14 cellular contexts compared by ENCODE assay signal in the genomic region with DNA sequence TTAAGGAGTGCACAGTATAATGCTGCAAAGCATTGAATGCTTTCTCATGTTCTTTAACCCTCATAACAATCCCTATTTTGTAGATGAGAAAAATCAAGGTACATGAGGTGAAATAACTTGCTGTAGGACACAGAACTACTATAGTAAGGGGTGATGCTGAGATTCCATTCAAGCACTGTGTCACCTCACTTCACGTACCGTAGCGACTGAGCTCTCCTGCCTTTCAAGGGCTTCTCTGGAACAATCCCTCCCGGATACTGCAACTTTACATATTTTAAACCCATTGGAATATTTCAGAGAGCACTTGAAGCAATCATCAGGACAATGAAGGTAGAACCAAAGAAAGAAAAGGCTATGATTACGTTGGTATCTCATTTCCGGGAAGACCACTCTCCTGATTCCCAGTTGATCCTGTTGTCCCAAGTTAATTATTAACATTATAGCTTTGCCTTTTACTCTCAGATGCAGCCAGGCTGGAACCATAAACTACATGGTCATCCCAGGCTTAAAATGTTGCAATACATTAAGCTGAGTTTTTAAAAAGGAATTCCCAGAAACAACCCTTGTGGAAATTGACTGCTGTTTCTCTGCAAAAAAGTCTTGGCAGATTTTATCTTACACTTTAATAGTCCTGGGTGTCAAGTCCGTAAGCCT.
"Had no signal": no experiment of that assay in that cellular context is flagged by ENCODE, and none has a peak within 500 bp of the region (broad histone marks: within the 10 kb centered on the region; RNA-seq: fewer than 3 reads in every experiment).

No MANE protein-coding gene starts in this region.

- H3K27me3 Mint-ChIP-seq: activated CD4-positive, alpha-beta T cell treated with anti-CD3 and anti-CD28 coated beads, Interleukin-2, amount 10 ng/mL, durations not matched to agents 7 days and 5 days had no signal

- H3K9me3 Mint-ChIP-seq: activated CD4-positive, alpha-beta T cell treated with anti-CD3 and anti-CD28 coated beads, Interleukin-2, amount 10 ng/mL, durations not matched to agents 7 days and 5 days; activated naive CD4-positive, alpha-beta T cell treated with anti-CD3 and anti-CD28 coated beads for 36 hours; activated T-cell treated with anti-CD3 and anti-CD28 coated beads, Interleukin-2, amount 50 U/mL, for 4 hours; natural killer cell treated with Interleukin-12 subunit alpha and Interleukin-12 subunit beta and Interleukin-15 and Interleukin-18, amount 100 ng/mL, for 72 hours; stimulated activated naive B cell treated with anti-CD40 and anti-IgM and Interleukin-4, amounts not matched to agents 10 μg/mL and 1 μg/mL and 100 μg/mL, for 72 hours had no signal

- ATAC-seq: activated CD8-positive, alpha-beta T cell treated with anti-CD3 and anti-CD28 coated beads, Interleukin-2, amount 10 ng/mL, durations not matched to agents 7 days and 5 days; activated T-cell treated with anti-CD3 and anti-CD28 coated beads, Interleukin-2, amount 50 U/mL, for 4 hours; left cardiac atrium; natural killer cell treated with Interleukin-12 subunit alpha and Interleukin-12 subunit beta and Interleukin-15 and Interleukin-18, amount 100 ng/mL, for 72 hours; stimulated activated naive B cell treated with anti-CD40 and anti-IgM and Interleukin-4, amounts not matched to agents 10 μg/mL and 1 μg/mL and 100 μg/mL, for 72 hours had no signal

- H3K27ac Mint-ChIP-seq: activated CD4-positive, alpha-beta T cell treated with anti-CD3 and anti-CD28 coated beads, Interleukin-2, amount 10 ng/mL, durations not matched to agents 7 days and 5 days; activated CD8-positive, alpha-beta T cell treated with anti-CD3 and anti-CD28 coated beads, Interleukin-2, amount 10 ng/mL, durations not matched to agents 7 days and 5 days; activated naive CD4-positive, alpha-beta T cell treated with anti-CD3 and anti-CD28 coated beads for 36 hours; brain; natural killer cell treated with Interleukin-12 subunit alpha and Interleukin-12 subunit beta and Interleukin-15 and Interleukin-18, amount 100 ng/mL, for 72 hours; stimulated activated naive B cell treated with anti-CD40 and anti-IgM and Interleukin-4, amounts not matched to agents 10 μg/mL and 1 μg/mL and 100 μg/mL, for 72 hours had no signal

- DNase-seq: activated CD4-positive, alpha-beta T cell treated with anti-CD3 and anti-CD28 coated beads, Interleukin-2, amount 10 ng/mL, durations not matched to agents 7 days and 5 days; activated CD4-positive, CD25-positive, alpha-beta regulatory T cell; activated CD8-positive, alpha-beta T cell treated with anti-CD3 and anti-CD28 coated beads, Interleukin-2, amount 10 ng/mL, durations not matched to agents 7 days and 5 days; activated naive CD4-positive, alpha-beta T cell treated with anti-CD3 and anti-CD28 coated beads for 36 hours; activated T-cell treated with anti-CD3 and anti-CD28 coated beads, Interleukin-2, amount 50 U/mL, for 4 hours; caudate nucleus; erythroblast; foreskin melanocyte; left cardiac atrium; spleen; stimulated activated naive B cell treated with anti-CD40 and anti-IgM and Interleukin-4, amounts not matched to agents 10 μg/mL and 1 μg/mL and 100 μg/mL, for 72 hours; T1000 had no signal

- H3K4me1 Mint-ChIP-seq: activated CD4-positive, alpha-beta T cell treated with anti-CD3 and anti-CD28 coated beads, Interleukin-2, amount 10 ng/mL, durations not matched to agents 7 days and 5 days; stimulated activated naive B cell treated with anti-CD40 and anti-IgM and Interleukin-4, amounts not matched to agents 10 μg/mL and 1 μg/mL and 100 μg/mL, for 72 hours had no signal

- H3K4me3 Mint-ChIP-seq: activated CD4-positive, alpha-beta T cell treated with anti-CD3 and anti-CD28 coated beads, Interleukin-2, amount 10 ng/mL, durations not matched to agents 7 days and 5 days; activated CD8-positive, alpha-beta T cell treated with anti-CD3 and anti-CD28 coated beads, Interleukin-2, amount 10 ng/mL, durations not matched to agents 7 days and 5 days; activated naive CD4-positive, alpha-beta T cell treated with anti-CD3 and anti-CD28 coated beads for 36 hours; activated T-cell treated with anti-CD3 and anti-CD28 coated beads, Interleukin-2, amount 50 U/mL, for 4 hours; brain; natural killer cell treated with Interleukin-12 subunit alpha and Interleukin-12 subunit beta and Interleukin-15 and Interleukin-18, amount 100 ng/mL, for 72 hours; stimulated activated naive B cell treated with anti-CD40 and anti-IgM and Interleukin-4, amounts not matched to agents 10 μg/mL and 1 μg/mL and 100 μg/mL, for 72 hours had no signal

- H3K36me3 Mint-ChIP-seq: brain; natural killer cell treated with Interleukin-12 subunit alpha and Interleukin-12 subunit beta and Interleukin-15 and Interleukin-18, amount 100 ng/mL, for 72 hours; stimulated activated naive B cell treated with anti-CD40 and anti-IgM and Interleukin-4, amounts not matched to agents 10 μg/mL and 1 μg/mL and 100 μg/mL, for 72 hours had no signal
